In genomic region chr15:89971592-89971997, GRCh38 we compare ENCODE assay signal across 8 cellular contexts. TPM values are rescaled to one million over a fixed set of nuclear protein-coding genes. Genes with fewer than 3 reads are reported as not detected.
DNase-seq lines count a peak whose midpoint lies in the region; ATAC-seq and TF ChIP-seq lines count a peak whose summit lies in the region.

No MANE protein-coding gene starts in this region.

- H3K27ac Mint-ChIP-seq in brain: no peak overlapping the region

- no peak overlapping the region for H3K4me3 Mint-ChIP-seq in brain

- peak; percentile 85 for DNase-seq in DMS 273 (lab: John Stamatoyannopoulos, UW; ENCODE audit: unreplicated experiment)
- peak; percentile 45 for DNase-seq in HPDE6-E6E7 (ENCODE audit: extremely low spot score)
- DNase-seq in SW480 (ENCODE audit: low spot score): peak; percentile 60
- DNase-seq in islet precursor cell: peak; percentile 87
- DNase-seq in stimulated activated CD4-positive, alpha-beta T cell treated with anti-CD3 and anti-CD28 coated beads, Interleukin-2, amount 100 ng/mL, for 4 hours (ENCODE audit: low read depth): peak; percentile 9

- H3K27me3 Mint-ChIP-seq in brain: peaks cover 10% of the 10 kb centered on the region

- H3K4me1 Mint-ChIP-seq in brain: no peaks in the 10 kb centered on the region

- H3K36me3 Mint-ChIP-seq in brain: no peaks in the 10 kb centered on the region

- TF ChIP-seq CTCF in brain (conservative IDR thresholded peaks at IDR 0.05): peak; percentile 48 to 69

- ATAC-seq in GM19452 (IDR thresholded peaks at IDR 0.05; ENCODE audit: unreplicated experiment): peak; percentile 89
- ATAC-seq in GM18870 (IDR thresholded peaks at IDR 0.05; ENCODE audit: unreplicated experiment): no peak

- H3K9me3 Mint-ChIP-seq in brain: peaks cover 0 to 3% (median 2%) of the 10 kb centered on the region in 5 experiments

RNA-seq across cellular contexts. Expression of gene ZNF710, which starts 29.5 kb away (rescaled TPM):
- polyA plus RNA-seq in brain (ENCODE audit: insufficient read depth, low read depth, low replicate concordance): 8.6 TPM

RNA-seq across cellular contexts. Expression of gene ARPIN, which starts 58.8 kb away (rescaled TPM):
- polyA plus RNA-seq in brain (ENCODE audit: insufficient read depth, low read depth, low replicate concordance): 6.3 TPM

Comparison
In these comparisons a context has a peak if more than half of its experiments do, and no peak if none do; other contexts are left out.
1. DNase-seq: peak in every context shown above with its lines; median percentile 87 in islet precursor cell; 85 in DMS 273; 60 in SW480; 45 in HPDE6-E6E7; 9 in stimulated activated CD4-positive, alpha-beta T cell treated with anti-CD3 and anti-CD28 coated beads, Interleukin-2, amount 100 ng/mL, for 4 hours.